8 cellular contexts compared by ENCODE assay signal in genomic region chr12:96445743-96446655, GRCh38. TPM values are rescaled to one million over a fixed set of nuclear protein-coding genes. Genes with fewer than 3 reads are reported as not detected.
DNase-seq lines count a peak whose midpoint lies in the region; ATAC-seq and TF ChIP-seq lines count a peak whose summit lies in the region.

No MANE protein-coding gene starts in this region.

- peaks cover 16% of the 10 kb centered on the region for H3K4me1 Mint-ChIP-seq in activated B cell treated with CpG ODN at 0.5 μM for 24 hours
- peaks cover 12 to 38% of the 10 kb centered on the region in 2 donors for H3K4me1 Mint-ChIP-seq in effector memory CD8-positive, alpha-beta T cell (ENCODE audit: low read depth in 2 of 2)

- H3K4me3 Mint-ChIP-seq in activated B cell treated with CpG ODN at 0.5 μM for 24 hours, result peak overlapping the region; percentile 5
- H3K4me3 Mint-ChIP-seq in effector memory CD8-positive, alpha-beta T cell, result peak overlapping the region; percentile 59 to 70

- ATAC-seq in GM19351 (IDR thresholded peaks at IDR 0.05; ENCODE audit: unreplicated experiment) (peak; percentile 99), HG03469 (IDR thresholded peaks at IDR 0.05; ENCODE audit: unreplicated experiment) (peak; percentile 98), activated B cell treated with CpG ODN at 0.5 μM for 24 hours (ENCODE audit: low read depth) (peak; percentile 98), omental fat pad (ENCODE audit: low FRiP score) (peak; percentile 73)
- ATAC-seq in effector memory CD8-positive, alpha-beta T cell (replicated peaks), result peak; percentile 92

- H3K27ac Mint-ChIP-seq in activated B cell treated with CpG ODN at 0.5 μM for 24 hours, result peak overlapping the region; percentile 79
- H3K27ac Mint-ChIP-seq in effector memory CD8-positive, alpha-beta T cell, result peak overlapping the region; percentile 97 to 100

- intact Hi-C loops in activated B cell treated with CpG ODN at 0.5 μM for 24 hours (cut with micrococcal nuclease) (loop anchor here (1.0 to 5.0 kb wide), 3 partner anchors 10 to 46 kb away; partner anchors contain the start of genes CDK17 and CFAP54), lower leg skin (cut with DNase I; ENCODE audit: low total_unique reads) (no loop called here)

- CTCF ChIA-PET in activated B cell treated with CpG ODN at 0.5 μM for 24 hours (lab: Charles Lee), result interaction anchor here (1.2 to 3.6 kb wide), 2 partner anchors 43 to 46 kb away, joined by 3 to 19 read pairs; partner anchors contain the start of genes CDK17 and CFAP54

- WGBS in lower leg skin, 2 donors, result 57 to 58% methylated on average over 6 of the region's 6 CpGs

- TF ChIP-seq POLR2A in lower leg skin (IDR thresholded peaks at IDR 0.05), result no peak

- no peaks in the 10 kb centered on the region for H3K27me3 Mint-ChIP-seq in activated B cell treated with CpG ODN at 0.5 μM for 24 hours
- H3K27me3 Mint-ChIP-seq in effector memory CD8-positive, alpha-beta T cell, result no peaks in the 10 kb centered on the region

- TF ChIP-seq CTCF in AG10803 (conservative IDR thresholded peaks at IDR 0.05; ENCODE audit: low read length) (no peak), activated B cell treated with CpG ODN at 0.5 μM for 24 hours (IDR thresholded peaks at IDR 0.05) (no peak), omental fat pad (IDR thresholded peaks at IDR 0.05) (no peak), lower leg skin (IDR thresholded peaks at IDR 0.05) (no peak)

- no peaks in the 10 kb centered on the region for H3K36me3 Mint-ChIP-seq in activated B cell treated with CpG ODN at 0.5 μM for 24 hours (ENCODE audit: low read depth)
- H3K36me3 Mint-ChIP-seq in effector memory CD8-positive, alpha-beta T cell (ENCODE audit: insufficient read depth), result peaks cover 21% of the 10 kb centered on the region

- peak; percentile 71 for DNase-seq in AG10803 (ENCODE audit: low read depth)
- no peak for DNase-seq in activated B cell treated with CpG ODN at 0.5 μM for 24 hours
- DNase-seq in effector memory CD8-positive, alpha-beta T cell, result peak; percentile 56 to 70 (median 66)
- no peak for DNase-seq in omental fat pad (ENCODE audit: low spot score)
- no peak for DNase-seq in lower leg skin (ENCODE audit: low spot score in 2 of 2)
- no peak for DNase-seq in iPS-NIHi11 (ENCODE audit: low spot score)

- H3K9me3 Mint-ChIP-seq in activated B cell treated with CpG ODN at 0.5 μM for 24 hours, result no peaks in the 10 kb centered on the region
- H3K9me3 Mint-ChIP-seq in effector memory CD8-positive, alpha-beta T cell, result no peaks in the 10 kb centered on the region

- POLR2A ChIA-PET in activated B cell treated with CpG ODN at 0.5 μM for 24 hours (lab: Charles Lee), result interaction anchor here (0.7 to 2.2 kb wide), 7 partner anchors 8 to 250 kb away, joined by 3 to 10 read pairs (median 4); partner anchors contain the start of gene CDK17

- H3K4me3 ChIP-seq in AG10803 (ENCODE audit: low read length), result no peak overlapping the region
- H3K4me3 ChIP-seq in lower leg skin (ENCODE audit: low read depth, poor library complexity, severe bottlenecking), result no peak overlapping the region

RNA-seq across cellular contexts. Expression of gene CFAP54, which starts 43.4 kb away (rescaled TPM):
- total RNA-seq in activated B cell treated with CpG ODN at 0.5 μM for 24 hours (0.44 and 0.64 TPM in 2 replicates), omental fat pad (1 to 10 TPM in 2 of 4 donors, under 1 TPM in 2; 0.60 to 2.2 (median 1.0) TPM), lower leg skin (under 1 TPM in 2 of 4 donors, not detected in 2; 0.04 to 0.59 TPM)

RNA-seq across cellular contexts. Expression of gene CDK17, which starts 45.8 kb away (rescaled TPM):
- total RNA-seq in activated B cell treated with CpG ODN at 0.5 μM for 24 hours, result 52.1 and 57.3 TPM in 2 replicates
- total RNA-seq in omental fat pad, result 100 to 1,000 TPM in 2 of 4 donors, 10 to 100 TPM in 2; 35.8 to 107 (median 100) TPM
- total RNA-seq in lower leg skin, result 10 to 100 TPM; 27.3 to 41.9 (median 30.8) TPM

Comparison
In these comparisons a context has a peak if more than half of its experiments do, and no peak if none do; other contexts are left out.
1. DNase-seq: peak in AG10803 (single experiment) and effector memory CD8-positive, alpha-beta T cell (3 of 3); none in activated B cell treated with CpG ODN at 0.5 μM for 24 hours (single experiment), omental fat pad (single experiment), lower leg skin (0 of 2) and iPS-NIHi11 (single experiment).
2. Peak in every context shown above with its lines, with median percentiles within 50 percentile points of each other: ATAC-seq.